In genomic region chrX:8724176-8724757, GRCh38 we compare ENCODE assay signal across 15 cellular contexts. TPM values are rescaled to one million over a fixed set of nuclear protein-coding genes. Genes with fewer than 3 reads are reported as not detected.
DNase-seq lines count a peak whose midpoint lies in the region; ATAC-seq and TF ChIP-seq lines count a peak whose summit lies in the region.
"Had no signal": no experiment of that assay in that cellular context is flagged by ENCODE, and none has a peak within 500 bp of the region (broad histone marks: within the 10 kb centered on the region; RNA-seq: fewer than 3 reads in every experiment).

No MANE protein-coding gene starts in this region.

- no peaks in the 10 kb centered on the region for H3K36me3 ChIP-seq in right atrium auricular region
- H3K36me3 ChIP-seq: thoracic aorta had no signal

- H3K4me3 ChIP-seq in right atrium auricular region, result no peak overlapping the region
- H3K4me3 ChIP-seq: dorsolateral prefrontal cortex, thoracic aorta had no signal

- intact Hi-C loops in left cardiac atrium (cut with DNase I), result no loop called here

- H3K4me3 Mint-ChIP-seq in endothelial cell (ENCODE audit: unreplicated experiment), result no peak overlapping the region
- H3K4me3 Mint-ChIP-seq: T-cell had no signal

- no peaks in the 10 kb centered on the region for H3K36me3 Mint-ChIP-seq in endothelial cell (ENCODE audit: low read depth, unreplicated experiment)
- H3K36me3 Mint-ChIP-seq: T-cell had no signal

- no peak overlapping the region for H3K27ac Mint-ChIP-seq in endothelial cell (ENCODE audit: unreplicated experiment)
- H3K27ac Mint-ChIP-seq: T-cell had no signal

- H3K27me3 Mint-ChIP-seq in endothelial cell (ENCODE audit: unreplicated experiment), result no peaks in the 10 kb centered on the region

- H3K4me1 Mint-ChIP-seq in endothelial cell (ENCODE audit: unreplicated experiment), result peaks cover 9% of the 10 kb centered on the region
- H3K4me1 Mint-ChIP-seq: T-cell had no signal

- H3K9me3 Mint-ChIP-seq in endothelial cell (ENCODE audit: unreplicated experiment), result no peaks in the 10 kb centered on the region
- H3K9me3 Mint-ChIP-seq: T-cell had no signal

- no peaks in the 10 kb centered on the region for H3K9me3 ChIP-seq in right atrium auricular region
- H3K9me3 ChIP-seq: thoracic aorta had no signal

- no peak for TF ChIP-seq CTCF in right atrium auricular region (IDR thresholded peaks at IDR 0.05)
- TF ChIP-seq CTCF in endothelial cell (IDR thresholded peaks at IDR 0.05; ENCODE audit: unreplicated experiment), result no peak

- no peak overlapping the region for H3K27ac ChIP-seq in right atrium auricular region
- H3K27ac ChIP-seq: dorsolateral prefrontal cortex, thoracic aorta had no signal

- peak; percentile 50 to 78 for ATAC-seq in left cardiac atrium
- no peak for ATAC-seq in HG03097 (IDR thresholded peaks at IDR 0.05; ENCODE audit: low FRiP score, unreplicated experiment)
- ATAC-seq: T-cell had no signal

- no peak for DNase-seq in left cardiac atrium
- DNase-seq in right atrium auricular region (ENCODE audit: low spot score), result no peak
- peak; percentile 8 for DNase-seq in NCI-H2227 treated with DMSO at 0.1 percent for 48 hours (lab: John Stamatoyannopoulos, UW)
- DNase-seq in endothelial cell (ENCODE audit: low spot score), result peak; percentile 16
- no peak for DNase-seq in stimulated activated CD4-positive, alpha-beta T cell treated with anti-CD3 and anti-CD28 coated beads, Interleukin-4, amount 100 ng/mL, for 1 hour
- no peak for DNase-seq in NCI-H510A (lab: John Stamatoyannopoulos, UW)
- no peak for DNase-seq in stimulated activated CD4-positive, alpha-beta T cell treated with anti-CD3 and anti-CD28 coated beads, Interleukin-4, amount 100 ng/mL, for 24 hours
- DNase-seq: C1 segment of cervical spinal cord; dorsolateral prefrontal cortex; midbrain; NK-92 treated with Interleukin-12 subunit alpha and Interleukin-12 subunit beta, amount 100 ng/mL, for 24 hours; T-cell had no signal

- no peaks in the 10 kb centered on the region for H3K27me3 ChIP-seq in right atrium auricular region

- H3K4me1 ChIP-seq in right atrium auricular region, result no peaks in the 10 kb centered on the region

RNA-seq across cellular contexts. Expression of gene ANOS1, which starts 7.7 kb away (rescaled TPM):
- total RNA-seq in left cardiac atrium (1 to 10 TPM; 4.0 to 5.9 TPM), right atrium auricular region (1 to 10 TPM; 3.6 to 6.0 TPM), endothelial cell (ENCODE audit: unreplicated experiment) (9.6 TPM)
- total RNA-seq: activated CD8-positive, alpha-beta memory T cell treated with anti-CD3 and anti-CD28 coated beads for 36 hours had no signal

Comparison
In these comparisons a context has a peak if more than half of its experiments do, and no peak if none do; other contexts are left out.
1. DNase-seq: peak in NCI-H2227 treated with DMSO at 0.1 percent for 48 hours (single experiment) and endothelial cell (single experiment); none in left cardiac atrium (single experiment), right atrium auricular region (single experiment), stimulated activated CD4-positive, alpha-beta T cell treated with anti-CD3 and anti-CD28 coated beads, Interleukin-4, amount 100 ng/mL, for 1 hour (single experiment), NCI-H510A (single experiment) and stimulated activated CD4-positive, alpha-beta T cell treated with anti-CD3 and anti-CD28 coated beads, Interleukin-4, amount 100 ng/mL, for 24 hours (single experiment).